8 cellular contexts compared by ENCODE assay signal in genomic region chr4:129095811-129096454, GRCh38.
A peak's percentile ranks its signal among the peaks of the same experiment; 100 is the strongest.
DNase-seq lines count a peak whose midpoint lies in the region; ATAC-seq, FAIRE-seq and TF ChIP-seq lines count a peak whose summit lies in the region.

A gene with protein sequence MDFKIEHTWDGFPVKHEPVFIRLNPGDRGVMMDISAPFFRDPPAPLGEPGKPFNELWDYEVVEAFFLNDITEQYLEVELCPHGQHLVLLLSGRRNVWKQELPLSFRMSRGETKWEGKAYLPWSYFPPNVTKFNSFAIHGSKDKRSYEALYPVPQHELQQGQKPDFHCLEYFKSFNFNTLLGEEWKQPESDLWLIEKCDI (plus strand): TSS chr4:129096152. CDS start chr4:129102611, 6,459 bp downstream.

- FAIRE-seq in islet of Langerhans (lab: Jason Lieb, UNC) = peak; percentile 76

- peak; percentile 74 for DNase-seq in NCI-H2029 (lab: John Stamatoyannopoulos, UW)
- DNase-seq in caudate nucleus (lab: John Stamatoyannopoulos, UW) = peak in 56 of 61 donors; percentile 1 to 81 (median 40)
- peak; percentile 55 to 74 (median 66) for DNase-seq in stimulated activated CD4-positive, alpha-beta T cell treated with anti-CD3 and anti-CD28 coated beads, Interleukin-12 subunit alpha, Interleukin-12 subunit beta, amount 100 ng/mL, for 48 hours (ENCODE audit: low read depth in 2 of 3, low spot score in 1 of 3)
- DNase-seq in NCI-H1092 (lab: John Stamatoyannopoulos, UW) = no peak

- TF ChIP-seq CTCF in WI38 (IDR thresholded peaks at IDR 0.05; ENCODE audit: low read depth, low read length) = no peak

- ATAC-seq in GM18498 (IDR thresholded peaks at IDR 0.05; ENCODE audit: unreplicated experiment) (peak; percentile 50), HG02759 (IDR thresholded peaks at IDR 0.05; ENCODE audit: unreplicated experiment) (peak; percentile 45)

- peak within 1 kb of the TSS; percentile 82 for H3K27ac ChIP-seq in caudate nucleus (ENCODE audit: low read depth, low read length)

- H3K4me3 ChIP-seq in WI38 (ENCODE audit: low read depth, low read length) = peak within 1 kb of the TSS; percentile 58
